In genomic region chr3:123778525-123778924, GRCh38 we compare ENCODE assay signal across 23 cellular contexts.
"Had no signal": no experiment of that assay in that cellular context is flagged by ENCODE, and none has a peak within 500 bp of the region (broad histone marks: within the 10 kb centered on the region; RNA-seq: fewer than 3 reads in every experiment).

No MANE protein-coding gene starts in this region.

- H3K9me3 ChIP-seq: left ventricle myocardium inferior, spleen, vagina had no signal

- H3K4me3 ChIP-seq: cardiac muscle cell, hepatocyte, left ventricle myocardium inferior, spleen, vagina had no signal

- H3K27me3 ChIP-seq: cardiac muscle cell, foreskin keratinocyte, spleen, vagina had no signal

- H3K4me1 ChIP-seq: foreskin keratinocyte had no signal

- H3K36me3 ChIP-seq: cardiac muscle cell, left ventricle myocardium inferior, spleen, vagina had no signal

- ATAC-seq: activated CD4-positive, alpha-beta T cell treated with anti-CD3 and anti-CD28 coated beads for 36 hours; activated T-cell treated with anti-CD3 and anti-CD28 coated beads, Interleukin-2, amount 50 U/mL, for 4 hours; foreskin keratinocyte had no signal

- H3K27ac ChIP-seq: cardiac muscle cell, foreskin keratinocyte, hepatocyte, left ventricle myocardium inferior, spleen, vagina had no signal

- DNase-seq: activated B cell treated with CpG ODN at 0.5 μM for 24 hours; activated CD4-positive, alpha-beta T cell treated with anti-CD3 and anti-CD28 coated beads for 36 hours; activated CD4-positive, alpha-beta T cell treated with anti-CD3 and anti-CD28 coated beads, Interleukin-2, amount 50 U/mL, for 48 hours; activated CD8-positive, alpha-beta memory T cell treated with anti-CD3 and anti-CD28 coated beads, Interleukin-2, amount 50 U/mL, for 48 hours; activated naive CD4-positive, alpha-beta T cell treated with anti-CD3 and anti-CD28 coated beads for 36 hours; activated naive CD8-positive, alpha-beta T cell treated with anti-CD3 and anti-CD28 coated beads, Interleukin-2, amount 10 ng/mL, durations not matched to agents 7 days and 5 days; activated T-cell treated with anti-CD3 and anti-CD28 coated beads, Interleukin-2, amount 50 U/mL, for 4 hours; amniotic stem cell; dermis blood vessel endothelial cell; effector CD8-positive, alpha-beta T cell; erythroblast; foreskin keratinocyte; immature natural killer cell; kidney glomerular epithelial cell; left ventricle myocardium inferior; nephron progenitor cell; retina; spleen; stimulated activated CD4-positive, alpha-beta T cell treated with anti-CD3 and anti-CD28 coated beads, Interleukin-4, amount 100 ng/mL, for 1 hour; stimulated activated naive CD4-positive, alpha-beta T cell treated with Interleukin-2 at 50 U/mL for 16 hours had no signal
